ENCODE assay signal across 1 cellular context in the genomic region with DNA sequence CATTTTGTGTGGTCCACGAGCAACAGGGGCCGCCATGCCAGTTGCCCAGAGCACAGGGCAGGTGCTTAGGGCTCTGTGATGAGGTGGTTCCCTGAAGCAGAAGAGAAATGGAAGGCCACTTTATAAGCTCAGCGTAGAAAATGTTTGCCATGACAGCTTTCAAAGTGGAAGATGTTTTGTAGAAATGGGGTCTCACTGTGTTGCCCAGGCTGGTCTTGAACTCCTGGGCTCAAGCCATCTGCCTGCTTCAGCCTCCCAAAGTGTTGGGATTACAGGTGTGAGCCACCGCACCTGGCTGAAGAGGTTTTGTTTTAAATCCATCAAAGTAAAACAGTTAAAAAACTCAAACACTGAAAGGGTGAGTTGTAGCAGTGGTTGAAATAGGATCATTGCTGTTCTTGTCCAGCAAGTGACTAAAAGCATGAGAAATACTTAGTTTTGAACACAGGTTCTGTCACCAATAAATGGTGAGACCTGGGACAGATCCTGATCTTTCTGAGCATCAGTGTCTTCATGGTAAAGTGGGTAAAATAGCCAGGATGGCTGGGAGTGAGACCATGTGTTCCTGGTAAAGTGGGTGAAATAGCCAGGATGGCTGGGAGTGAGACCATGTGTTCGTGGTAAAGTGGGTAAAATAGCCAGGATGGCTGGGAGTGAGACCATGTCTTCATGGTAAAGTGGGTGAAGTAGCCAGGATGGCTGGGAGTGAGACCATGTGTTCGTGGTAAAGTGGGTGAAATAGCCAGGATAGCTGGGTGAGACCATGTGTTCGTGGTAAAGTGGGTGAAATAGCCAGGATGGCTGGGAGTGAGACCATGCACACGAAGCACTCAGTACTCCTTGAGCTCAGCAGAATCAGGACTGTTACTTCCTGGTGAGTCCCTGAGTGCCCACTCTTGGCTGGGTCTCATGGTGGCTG.
TF ChIP-seq lines count a peak whose summit lies in the region.

No MANE protein-coding gene starts in this region.

TF ChIP-seq in GM23338, 12 proteins besides CTCF, POLR2A, EP300 and RAD21:
- no peak for TF ChIP-seq STAT1 (IDR thresholded peaks at IDR 0.05; ENCODE audit: unreplicated experiment)
- TF ChIP-seq, protein P1, sequence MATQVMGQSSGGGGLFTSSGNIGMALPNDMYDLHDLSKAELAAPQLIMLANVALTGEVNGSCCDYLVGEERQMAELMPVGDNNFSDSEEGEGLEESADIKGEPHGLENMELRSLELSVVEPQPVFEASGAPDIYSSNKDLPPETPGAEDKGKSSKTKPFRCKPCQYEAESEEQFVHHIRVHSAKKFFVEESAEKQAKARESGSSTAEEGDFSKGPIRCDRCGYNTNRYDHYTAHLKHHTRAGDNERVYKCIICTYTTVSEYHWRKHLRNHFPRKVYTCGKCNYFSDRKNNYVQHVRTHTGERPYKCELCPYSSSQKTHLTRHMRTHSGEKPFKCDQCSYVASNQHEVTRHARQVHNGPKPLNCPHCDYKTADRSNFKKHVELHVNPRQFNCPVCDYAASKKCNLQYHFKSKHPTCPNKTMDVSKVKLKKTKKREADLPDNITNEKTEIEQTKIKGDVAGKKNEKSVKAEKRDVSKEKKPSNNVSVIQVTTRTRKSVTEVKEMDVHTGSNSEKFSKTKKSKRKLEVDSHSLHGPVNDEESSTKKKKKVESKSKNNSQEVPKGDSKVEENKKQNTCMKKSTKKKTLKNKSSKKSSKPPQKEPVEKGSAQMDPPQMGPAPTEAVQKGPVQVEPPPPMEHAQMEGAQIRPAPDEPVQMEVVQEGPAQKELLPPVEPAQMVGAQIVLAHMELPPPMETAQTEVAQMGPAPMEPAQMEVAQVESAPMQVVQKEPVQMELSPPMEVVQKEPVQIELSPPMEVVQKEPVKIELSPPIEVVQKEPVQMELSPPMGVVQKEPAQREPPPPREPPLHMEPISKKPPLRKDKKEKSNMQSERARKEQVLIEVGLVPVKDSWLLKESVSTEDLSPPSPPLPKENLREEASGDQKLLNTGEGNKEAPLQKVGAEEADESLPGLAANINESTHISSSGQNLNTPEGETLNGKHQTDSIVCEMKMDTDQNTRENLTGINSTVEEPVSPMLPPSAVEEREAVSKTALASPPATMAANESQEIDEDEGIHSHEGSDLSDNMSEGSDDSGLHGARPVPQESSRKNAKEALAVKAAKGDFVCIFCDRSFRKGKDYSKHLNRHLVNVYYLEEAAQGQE (IDR thresholded peaks at IDR 0.05; ENCODE audit: unreplicated experiment) = no peak
- no peak for TF ChIP-seq ETS1 (IDR thresholded peaks at IDR 0.05)
- no peak for TF ChIP-seq ZNF462 (CRISPR knock-in tag; IDR thresholded peaks at IDR 0.05)
- TF ChIP-seq EZH2 (IDR thresholded peaks at IDR 0.05; ENCODE audit: low read depth, unreplicated experiment) = no peak
- TF ChIP-seq JUNB (IDR thresholded peaks at IDR 0.05; ENCODE audit: unreplicated experiment) = no peak
